Comparison of ENCODE assay signal across 15 cellular contexts in genomic region chr10:72083234-72084093, GRCh38. TPM values are rescaled to one million over a fixed set of nuclear protein-coding genes. Genes with fewer than 3 reads are reported as not detected.
DNase-seq lines count a peak whose midpoint lies in the region; ATAC-seq and TF ChIP-seq lines count a peak whose summit lies in the region.
"Had no signal": no experiment of that assay in that cellular context is flagged by ENCODE, and none has a peak within 500 bp of the region (broad histone marks: within the 10 kb centered on the region; RNA-seq: fewer than 3 reads in every experiment).

No MANE protein-coding gene starts in this region.

- peaks cover 4% of the 10 kb centered on the region for H3K27me3 Mint-ChIP-seq in activated naive CD8-positive, alpha-beta T cell treated with anti-CD3 and anti-CD28 coated beads for 36 hours
- H3K27me3 Mint-ChIP-seq in neural progenitor cell (ENCODE audit: insufficient read depth, low read depth): peaks cover 24% of the 10 kb centered on the region

- POLR2A ChIA-PET in OCI-LY7 (lab: Charles Lee) (interaction anchor here (0.6 to 1.0 kb wide), 2 partner anchors 8 to 248 kb away, joined by 4 to 7 read pairs; no protein-coding TSS in a partner anchor), GM10248 (lab: Yijun Ruan, JAX) (no interaction called here)

- peak overlapping the region; percentile 92 for H3K4me3 Mint-ChIP-seq in activated naive CD8-positive, alpha-beta T cell treated with anti-CD3 and anti-CD28 coated beads for 36 hours
- no peak overlapping the region for H3K4me3 Mint-ChIP-seq in neural progenitor cell

- H3K4me1 ChIP-seq in OCI-LY7 (ENCODE audit: insufficient read depth, low read length, poor library complexity, severe bottlenecking) (peaks cover 59% of the 10 kb centered on the region), neural progenitor cell (peaks cover 44% of the 10 kb centered on the region)

- peaks cover 48% of the 10 kb centered on the region for H3K27me3 ChIP-seq in neural progenitor cell

- no peaks in the 10 kb centered on the region for H3K36me3 ChIP-seq in OCI-LY7 (ENCODE audit: insufficient read depth, low read length)
- H3K36me3 ChIP-seq in neural progenitor cell: no peaks in the 10 kb centered on the region
- H3K36me3 ChIP-seq: suprapubic skin had no signal

- peaks cover 20% of the 10 kb centered on the region for H3F3A ChIP-seq in neural progenitor cell (ENCODE audit: low read depth)

- peak; percentile 3 to 9 for ATAC-seq in activated CD4-positive, CD25-positive, alpha-beta regulatory T cell treated with anti-CD3 and anti-CD28 coated beads, Interleukin-2, amount 50 U/mL, for 24 hours
- ATAC-seq: A549, left colon had no signal

- peak overlapping the region; percentile 40; the same call in 1 of the 2 replicates for H2AFZ ChIP-seq in OCI-LY7 (ENCODE audit: low read length)
- no peak overlapping the region for H2AFZ ChIP-seq in neural progenitor cell (replicated peaks)

- no peaks in the 10 kb centered on the region for H3K9me2 ChIP-seq in OCI-LY7 (ENCODE audit: insufficient read depth, low read length)

- H3K9me3 ChIP-seq in OCI-LY7 (ENCODE audit: low read length): no peaks in the 10 kb centered on the region
- H3K9me3 ChIP-seq in neural progenitor cell (ENCODE audit: low read depth): no peaks in the 10 kb centered on the region
- H3K9me3 ChIP-seq: A549, suprapubic skin had no signal

- intact Hi-C loops in OCI-LY7 (cut with micrococcal nuclease; ENCODE audit: unreplicated experiment): no loop called here

- H3K36me3 Mint-ChIP-seq in activated naive CD8-positive, alpha-beta T cell treated with anti-CD3 and anti-CD28 coated beads for 36 hours: peaks cover 50% of the 10 kb centered on the region
- peaks cover 2% of the 10 kb centered on the region for H3K36me3 Mint-ChIP-seq in neural progenitor cell

- H3K4me3 ChIP-seq in OCI-LY7 (ENCODE audit: low read depth, low read length, poor library complexity, severe bottlenecking): peak overlapping the region; percentile 40
- no peak overlapping the region for H3K4me3 ChIP-seq in neural progenitor cell
- H3K4me3 ChIP-seq: A549, suprapubic skin had no signal

- DNase-seq in activated CD4-positive, CD25-positive, alpha-beta regulatory T cell treated with anti-CD3 and anti-CD28 coated beads, Interleukin-2, amount 50 U/mL, for 72 hours: no peak
- no peak for DNase-seq in OCI-LY7 (ENCODE audit: low spot score)
- DNase-seq in activated naive CD8-positive, alpha-beta T cell treated with anti-CD3 and anti-CD28 coated beads for 36 hours: peak; percentile 61
- DNase-seq in neural progenitor cell (ENCODE audit: low spot score): no peak
- DNase-seq in NCI-H1092 treated with DMSO at 0.1 percent for 48 hours (lab: John Stamatoyannopoulos, UW): no peak
- no peak for DNase-seq in anterior cingulate cortex (lab: John Stamatoyannopoulos, UW)
- DNase-seq in GM10248 (ENCODE audit: extremely low spot score): no peak
- DNase-seq: aorta, NCI-H1048, NCI-H446 had no signal

- H3K9me3 Mint-ChIP-seq in activated naive CD8-positive, alpha-beta T cell treated with anti-CD3 and anti-CD28 coated beads for 36 hours: no peaks in the 10 kb centered on the region
- no peaks in the 10 kb centered on the region for H3K9me3 Mint-ChIP-seq in neural progenitor cell

- no peak for TF ChIP-seq CTCF in OCI-LY7 (conservative IDR thresholded peaks at IDR 0.05; ENCODE audit: low read length)
- no peak for TF ChIP-seq CTCF in neural progenitor cell (IDR thresholded peaks at IDR 0.05)
- TF ChIP-seq CTCF in GM10248 (IDR thresholded peaks at IDR 0.05; ENCODE audit: control extremely low read depth, extremely low read depth, low read depth, missing control alignments): no peak

- CTCF ChIA-PET in OCI-LY7 (lab: Charles Lee; ENCODE audit: unreplicated experiment) (no interaction called here), GM10248 (lab: Yijun Ruan, JAX) (interaction anchor here (1.3 to 1.6 kb wide), 2 partner anchors 17 to 35 kb away, joined by 3 to 5 read pairs; no protein-coding TSS in a partner anchor)

- no TSS peak for BruUV-seq in OCI-LY7 (replicated peaks; lab: Mats Ljungman, UMichigan)

- H3K27ac ChIP-seq in OCI-LY7 (ENCODE audit: low read depth, low read length, poor library complexity, severe bottlenecking) (no peak overlapping the region), neural progenitor cell (no peak overlapping the region)
- H3K27ac ChIP-seq: suprapubic skin had no signal

- H3K9ac ChIP-seq in neural progenitor cell: no peak overlapping the region

- no peaks in the 10 kb centered on the region for H4K20me1 ChIP-seq in OCI-LY7 (ENCODE audit: insufficient read depth, low read length)
- no peaks in the 10 kb centered on the region for H4K20me1 ChIP-seq in neural progenitor cell (ENCODE audit: low read depth)

- peak overlapping the region; percentile 88 for H3K27ac Mint-ChIP-seq in activated naive CD8-positive, alpha-beta T cell treated with anti-CD3 and anti-CD28 coated beads for 36 hours
- H3K27ac Mint-ChIP-seq in neural progenitor cell: peak overlapping the region; percentile 70

- H3K4me1 Mint-ChIP-seq in activated naive CD8-positive, alpha-beta T cell treated with anti-CD3 and anti-CD28 coated beads for 36 hours: peaks cover 75% of the 10 kb centered on the region
- H3K4me1 Mint-ChIP-seq in neural progenitor cell: peaks cover 46% of the 10 kb centered on the region

- H3K4me2 ChIP-seq in OCI-LY7 (ENCODE audit: low read length) (peak overlapping the region; percentile 46), neural progenitor cell (no peak overlapping the region)
- H3K4me2 ChIP-seq: A549 had no signal

- no peaks in the 10 kb centered on the region for H3K79me2 ChIP-seq in OCI-LY7 (ENCODE audit: insufficient read depth, low read depth, low read length)
- H3K79me2 ChIP-seq in neural progenitor cell (ENCODE audit: low read depth): no peaks in the 10 kb centered on the region

RNA-seq across cellular contexts. Expression of gene SPOCK2, which starts 4.9 kb away (rescaled TPM):
- total RNA-seq in OCI-LY7 (2014; rRNA removed; shearing (Covaris generic)): 0.76 and 2.2 TPM in 2 replicates
- total RNA-seq in OCI-LY7 (2022): 6.3 and 7.5 TPM in 2 replicates
- total RNA-seq in activated naive CD8-positive, alpha-beta T cell treated with anti-CD3 and anti-CD28 coated beads for 36 hours: 100 to 1,000 TPM; 136 to 142 TPM
- total RNA-seq in neural progenitor cell (ENCODE audit: low replicate concordance): 1.9 and 3.2 TPM in 2 replicates
- total RNA-seq: HT1080 had no signal

Comparison
In these comparisons a context has a peak if more than half of its experiments do, and no peak if none do; other contexts are left out.
1. RNA of gene SPOCK2, which starts 4.9 kb away (total RNA-seq): 136 to 142 TPM in activated naive CD8-positive, alpha-beta T cell treated with anti-CD3 and anti-CD28 coated beads for 36 hours; 0.76 to 7.5 TPM in OCI-LY7 and 1.9 to 3.2 TPM in neural progenitor cell; every median in the first group is over 10 times any median in the second.